Comparison of ENCODE assay signal across 8 cellular contexts in genomic region chr19:44401108-44401786, GRCh38. TPM values are rescaled to one million over a fixed set of nuclear protein-coding genes. Genes with fewer than 3 reads are reported as not detected.
DNase-seq lines count a peak whose midpoint lies in the region; ATAC-seq and TF ChIP-seq lines count a peak whose summit lies in the region.

Gene ZNF285, minus strand, starts transcription at chr19:44401608. Its CDS starts 4,395 bp downstream, at chr19:44397213.

- no peak for ATAC-seq in HG03378 (IDR thresholded peaks at IDR 0.05; ENCODE audit: unreplicated experiment)

- H3K9ac ChIP-seq in skeletal muscle tissue (ENCODE audit: low read depth in 1 of 3, low read length in 3 of 3) = peak within 1 kb of the TSS; percentile 57 to 77 (median 72)

- H3K27me3 ChIP-seq in skeletal muscle tissue (ENCODE audit: control insufficient read depth in 3 of 3, insufficient read depth in 3 of 3, low read length in 3 of 3) = no peaks in the 10 kb centered on the region

- POLR2A ChIA-PET in OCI-LY7 (lab: Charles Lee) = no interaction called here

- H4K20me1 ChIP-seq in OCI-LY7 (ENCODE audit: insufficient read depth, low read length) = no peaks in the 10 kb centered on the region

- H3K27ac ChIP-seq in skeletal muscle tissue (ENCODE audit: low read depth, low read length) (no peak within 1 kb of the TSS), OCI-LY7 (ENCODE audit: low read depth, low read length, poor library complexity, severe bottlenecking) (no peak within 1 kb of the TSS)

- H3K9me3 ChIP-seq in iPS-18c (ENCODE audit: control insufficient read depth, insufficient read depth, low read length) (no peaks in the 10 kb centered on the region), skeletal muscle tissue (ENCODE audit: control insufficient read depth in 3 of 3, low read length in 3 of 3) (peaks cover 5 to 7% (median 6%) of the 10 kb centered on the region in 3 donors), OCI-LY7 (ENCODE audit: low read length) (no peaks in the 10 kb centered on the region)

- DNase-seq in GM19238 (ENCODE audit: insufficient read length, low spot score) = peak; percentile 74
- peak; percentile 36 for DNase-seq in T follicular helper cell (ENCODE audit: low read depth)
- DNase-seq in brain pericyte (ENCODE audit: low read depth, low spot score) = peak; percentile 82
- no peak for DNase-seq in OCI-LY7 (ENCODE audit: low spot score)
- no peak for DNase-seq in LoVo (ENCODE audit: low spot score)

- intact Hi-C loops in OCI-LY7 (cut with micrococcal nuclease; ENCODE audit: unreplicated experiment) = no loop called here

- no peaks in the 10 kb centered on the region for H3K79me2 ChIP-seq in OCI-LY7 (ENCODE audit: insufficient read depth, low read depth, low read length)

- H3K4me3 ChIP-seq in iPS-18c (ENCODE audit: insufficient read depth, low read depth, low read length) (peak within 1 kb of the TSS; percentile 80), skeletal muscle tissue (ENCODE audit: low read length in 3 of 3) (peak within 1 kb of the TSS; percentile 88 to 94 (median 90)), OCI-LY7 (ENCODE audit: low read depth, low read length, poor library complexity, severe bottlenecking) (no peak within 1 kb of the TSS)

- no TSS peak for BruUV-seq in OCI-LY7 (replicated peaks; lab: Mats Ljungman, UMichigan)

- H3K4me1 ChIP-seq in skeletal muscle tissue (ENCODE audit: control insufficient read depth in 3 of 3, insufficient read depth in 3 of 3, low read length in 3 of 3) = peaks cover 3 to 4% (median 4%) of the 10 kb centered on the region in 3 donors
- H3K4me1 ChIP-seq in OCI-LY7 (ENCODE audit: insufficient read depth, low read length, poor library complexity, severe bottlenecking) = no peaks in the 10 kb centered on the region

- H3K4me2 ChIP-seq in OCI-LY7 (ENCODE audit: low read length) = no peak within 1 kb of the TSS

- TF ChIP-seq CTCF in OCI-LY7 (conservative IDR thresholded peaks at IDR 0.05; ENCODE audit: low read length) = no peak

- no peak within 1 kb of the TSS for H2AFZ ChIP-seq in OCI-LY7 (ENCODE audit: low read length)

- H3K36me3 ChIP-seq in skeletal muscle tissue (ENCODE audit: control insufficient read depth in 3 of 3, insufficient read depth in 3 of 3, low read length in 3 of 3) (peaks cover 2 to 6% (median 3%) of the 10 kb centered on the region in 3 donors), OCI-LY7 (ENCODE audit: insufficient read depth, low read length) (no peaks in the 10 kb centered on the region)

- CTCF ChIA-PET in OCI-LY7 (lab: Charles Lee; ENCODE audit: unreplicated experiment) = no interaction called here

- H3K9me2 ChIP-seq in OCI-LY7 (ENCODE audit: insufficient read depth, low read length) = no peaks in the 10 kb centered on the region

RNA-seq across cellular contexts. Expression of gene ZNF285, which starts in this region (rescaled TPM):
- total RNA-seq in skeletal muscle tissue = 7.3 TPM
- not detected in 2 replicates for total RNA-seq in OCI-LY7 (2014; rRNA removed; shearing (Covaris generic))
- total RNA-seq in OCI-LY7 (2022) = not detected in 2 replicates

Comparison
In these comparisons a context has a peak if more than half of its experiments do, and no peak if none do; other contexts are left out.
1. DNase-seq: peak in GM19238 (single experiment), T follicular helper cell (single experiment) and brain pericyte (single experiment); none in OCI-LY7 (single experiment) and LoVo (single experiment).